ENCODE assay signal across 1 cellular context in the genomic region with DNA sequence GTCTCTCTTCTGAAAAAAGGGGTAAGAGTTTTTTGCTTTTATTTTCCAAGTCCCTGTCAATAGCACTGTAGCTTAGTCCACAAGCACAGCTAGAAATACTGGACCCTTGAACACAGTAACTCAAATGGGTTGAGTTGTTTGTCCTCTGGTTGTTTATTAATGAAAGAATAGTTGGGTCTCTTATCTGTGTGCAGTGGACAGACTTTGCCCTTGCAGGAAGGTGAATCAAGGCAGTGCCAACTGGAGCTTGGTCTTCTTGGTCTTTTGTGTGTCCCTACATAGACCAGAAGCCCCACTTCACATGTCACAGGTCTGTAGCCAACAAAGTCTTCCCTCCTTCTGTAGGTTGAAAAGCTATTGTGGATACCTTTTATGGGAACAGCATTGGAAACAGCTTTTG.
TF ChIP-seq lines count a peak whose summit lies in the region.

No MANE protein-coding gene starts in this region.

TF ChIP-seq in HepG2, 621 proteins besides CTCF, POLR2A, EP300 and RAD21 (continued from another document and continues in another):
- TF ChIP-seq, protein P1, sequence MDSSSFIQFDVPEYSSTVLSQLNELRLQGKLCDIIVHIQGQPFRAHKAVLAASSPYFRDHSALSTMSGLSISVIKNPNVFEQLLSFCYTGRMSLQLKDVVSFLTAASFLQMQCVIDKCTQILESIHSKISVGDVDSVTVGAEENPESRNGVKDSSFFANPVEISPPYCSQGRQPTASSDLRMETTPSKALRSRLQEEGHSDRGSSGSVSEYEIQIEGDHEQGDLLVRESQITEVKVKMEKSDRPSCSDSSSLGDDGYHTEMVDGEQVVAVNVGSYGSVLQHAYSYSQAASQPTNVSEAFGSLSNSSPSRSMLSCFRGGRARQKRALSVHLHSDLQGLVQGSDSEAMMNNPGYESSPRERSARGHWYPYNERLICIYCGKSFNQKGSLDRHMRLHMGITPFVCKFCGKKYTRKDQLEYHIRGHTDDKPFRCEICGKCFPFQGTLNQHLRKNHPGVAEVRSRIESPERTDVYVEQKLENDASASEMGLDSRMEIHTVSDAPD (CRISPR knock-in tag; IDR thresholded peaks at IDR 0.05), result no peak
- TF ChIP-seq ZNF33A (CRISPR knock-in tag; IDR thresholded peaks at IDR 0.05; ENCODE audit: borderline replicate concordance) (no peak), ZNF138 (CRISPR knock-in tag; IDR thresholded peaks at IDR 0.05; ENCODE audit: low read depth) (no peak), ZNF629 (CRISPR knock-in tag; conservative IDR thresholded peaks at IDR 0.05) (peak; percentile 45; the same call in 1 of the 2 replicates), NCOR1 (IDR thresholded peaks at IDR 0.05; ENCODE audit: borderline replicate concordance, low read length) (0 out of 2 replicates have a peak, but pooled peaks have one; percentile 35), ZNF468 (CRISPR knock-in tag; IDR thresholded peaks at IDR 0.05) (no peak), SCMH1 (CRISPR knock-in tag; IDR thresholded peaks at IDR 0.05; ENCODE audit: borderline replicate concordance) (no peak), ZNF337 (CRISPR knock-in tag; IDR thresholded peaks at IDR 0.05; ENCODE audit: borderline replicate concordance, low read depth) (no peak), ZIK1 (CRISPR knock-in tag; IDR thresholded peaks at IDR 0.05; ENCODE audit: borderline replicate concordance, low read depth) (no peak), ZNF724P (CRISPR knock-in tag; IDR thresholded peaks at IDR 0.05; ENCODE audit: borderline replicate concordance) (no peak), FOSL1 (CRISPR knock-in tag; IDR thresholded peaks at IDR 0.05; ENCODE audit: borderline replicate concordance) (no peak), DPF2 (CRISPR knock-in tag; IDR thresholded peaks at IDR 0.05; ENCODE audit: borderline replicate concordance, low read depth) (no peak), HNRNPLL (IDR thresholded peaks at IDR 0.05; ENCODE audit: low read depth, low read length, poor library complexity, severe bottlenecking) (no peak), PLRG1 (conservative IDR thresholded peaks at IDR 0.05) (no peak), MAF1 (CRISPR knock-in tag; IDR thresholded peaks at IDR 0.05; ENCODE audit: borderline replicate concordance) (no peak), ZNF432 (CRISPR knock-in tag; IDR thresholded peaks at IDR 0.05; ENCODE audit: borderline replicate concordance) (no peak), NFYB (CRISPR knock-in tag; IDR thresholded peaks at IDR 0.05) (no peak), XBP1 (CRISPR knock-in tag; IDR thresholded peaks at IDR 0.05) (no peak), ZBTB8A (CRISPR knock-in tag; IDR thresholded peaks at IDR 0.05; ENCODE audit: borderline replicate concordance, low read depth) (no peak), GLI4 (CRISPR knock-in tag; IDR thresholded peaks at IDR 0.05; ENCODE audit: borderline replicate concordance) (no peak), ZNF232 (CRISPR knock-in tag; IDR thresholded peaks at IDR 0.05; ENCODE audit: borderline replicate concordance) (no peak), ZNF615 (CRISPR knock-in tag; IDR thresholded peaks at IDR 0.05; ENCODE audit: borderline replicate concordance) (no peak), ETV5 (CRISPR knock-in tag; IDR thresholded peaks at IDR 0.05; ENCODE audit: borderline replicate concordance) (no peak), ZNF253 (CRISPR knock-in tag; IDR thresholded peaks at IDR 0.05; ENCODE audit: borderline replicate concordance) (no peak), RFX3 (CRISPR knock-in tag; IDR thresholded peaks at IDR 0.05) (no peak), PHF8 (CRISPR knock-in tag; IDR thresholded peaks at IDR 0.05) (no peak), SOX5 (CRISPR knock-in tag; IDR thresholded peaks at IDR 0.05; ENCODE audit: borderline replicate concordance) (peak; percentile 27; the same call in 1 of the 2 replicates), TGIF2 (CRISPR knock-in tag; IDR thresholded peaks at IDR 0.05) (no peak), MED8 (CRISPR knock-in tag; IDR thresholded peaks at IDR 0.05; ENCODE audit: insufficient replicate concordance) (no peak), ZNF557 (CRISPR knock-in tag; IDR thresholded peaks at IDR 0.05) (no peak), ZFP37 (CRISPR knock-in tag; IDR thresholded peaks at IDR 0.05; ENCODE audit: borderline replicate concordance) (no peak), SMAD9 (CRISPR knock-in tag; IDR thresholded peaks at IDR 0.05) (no peak), KLF9 (CRISPR knock-in tag; IDR thresholded peaks at IDR 0.05; ENCODE audit: low read depth) (no peak), RXRB (CRISPR knock-in tag; IDR thresholded peaks at IDR 0.05; ENCODE audit: borderline replicate concordance) (0 out of 2 replicates have a peak, but pooled peaks have one; percentile 48), ATRX (CRISPR knock-in tag; IDR thresholded peaks at IDR 0.05; ENCODE audit: borderline replicate concordance) (no peak), AGO2 (optimal IDR thresholded peaks at IDR 0.05; ENCODE audit: low read depth, low read length) (no peak), ZNF296 (CRISPR knock-in tag; conservative IDR thresholded peaks at IDR 0.05) (no peak)
- TF ChIP-seq, protein P2, sequence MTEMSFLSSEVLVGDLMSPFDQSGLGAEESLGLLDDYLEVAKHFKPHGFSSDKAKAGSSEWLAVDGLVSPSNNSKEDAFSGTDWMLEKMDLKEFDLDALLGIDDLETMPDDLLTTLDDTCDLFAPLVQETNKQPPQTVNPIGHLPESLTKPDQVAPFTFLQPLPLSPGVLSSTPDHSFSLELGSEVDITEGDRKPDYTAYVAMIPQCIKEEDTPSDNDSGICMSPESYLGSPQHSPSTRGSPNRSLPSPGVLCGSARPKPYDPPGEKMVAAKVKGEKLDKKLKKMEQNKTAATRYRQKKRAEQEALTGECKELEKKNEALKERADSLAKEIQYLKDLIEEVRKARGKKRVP (CRISPR knock-in tag; IDR thresholded peaks at IDR 0.05), result no peak
- TF ChIP-seq, protein P3, sequence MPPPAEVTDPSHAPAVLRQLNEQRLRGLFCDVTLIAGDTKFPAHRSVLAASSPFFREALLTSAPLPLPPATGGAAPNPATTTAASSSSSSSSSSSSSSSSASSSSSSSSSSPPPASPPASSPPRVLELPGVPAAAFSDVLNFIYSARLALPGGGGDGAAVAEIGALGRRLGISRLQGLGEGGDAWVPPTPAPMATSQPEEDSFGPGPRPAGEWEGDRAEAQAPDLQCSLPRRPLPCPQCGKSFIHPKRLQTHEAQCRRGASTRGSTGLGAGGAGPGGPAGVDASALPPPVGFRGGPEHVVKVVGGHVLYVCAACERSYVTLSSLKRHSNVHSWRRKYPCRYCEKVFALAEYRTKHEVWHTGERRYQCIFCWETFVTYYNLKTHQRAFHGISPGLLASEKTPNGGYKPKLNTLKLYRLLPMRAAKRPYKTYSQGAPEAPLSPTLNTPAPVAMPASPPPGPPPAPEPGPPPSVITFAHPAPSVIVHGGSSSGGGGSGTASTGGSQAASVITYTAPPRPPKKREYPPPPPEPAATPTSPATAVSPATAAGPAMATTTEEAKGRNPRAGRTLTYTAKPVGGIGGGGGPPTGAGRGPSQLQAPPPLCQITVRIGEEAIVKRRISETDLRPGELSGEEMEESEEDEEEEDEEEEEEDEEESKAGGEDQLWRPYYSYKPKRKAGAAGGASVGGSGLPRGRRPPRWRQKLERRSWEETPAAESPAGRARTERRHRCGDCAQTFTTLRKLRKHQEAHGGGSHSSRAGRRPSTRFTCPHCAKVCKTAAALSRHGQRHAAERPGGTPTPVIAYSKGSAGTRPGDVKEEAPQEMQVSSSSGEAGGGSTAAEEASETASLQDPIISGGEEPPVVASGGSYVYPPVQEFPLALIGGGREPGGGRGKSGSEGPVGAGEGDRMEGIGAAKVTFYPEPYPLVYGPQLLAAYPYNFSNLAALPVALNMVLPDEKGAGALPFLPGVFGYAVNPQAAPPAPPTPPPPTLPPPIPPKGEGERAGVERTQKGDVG (CRISPR knock-in tag; IDR thresholded peaks at IDR 0.05; ENCODE audit: borderline replicate concordance), result no peak
- TF ChIP-seq, protein P4, sequence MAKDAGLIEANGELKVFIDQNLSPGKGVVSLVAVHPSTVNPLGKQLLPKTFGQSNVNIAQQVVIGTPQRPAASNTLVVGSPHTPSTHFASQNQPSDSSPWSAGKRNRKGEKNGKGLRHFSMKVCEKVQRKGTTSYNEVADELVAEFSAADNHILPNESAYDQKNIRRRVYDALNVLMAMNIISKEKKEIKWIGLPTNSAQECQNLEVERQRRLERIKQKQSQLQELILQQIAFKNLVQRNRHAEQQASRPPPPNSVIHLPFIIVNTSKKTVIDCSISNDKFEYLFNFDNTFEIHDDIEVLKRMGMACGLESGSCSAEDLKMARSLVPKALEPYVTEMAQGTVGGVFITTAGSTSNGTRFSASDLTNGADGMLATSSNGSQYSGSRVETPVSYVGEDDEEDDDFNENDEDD (CRISPR knock-in tag; IDR thresholded peaks at IDR 0.05; ENCODE audit: borderline replicate concordance), result no peak
- TF ChIP-seq, protein P5, sequence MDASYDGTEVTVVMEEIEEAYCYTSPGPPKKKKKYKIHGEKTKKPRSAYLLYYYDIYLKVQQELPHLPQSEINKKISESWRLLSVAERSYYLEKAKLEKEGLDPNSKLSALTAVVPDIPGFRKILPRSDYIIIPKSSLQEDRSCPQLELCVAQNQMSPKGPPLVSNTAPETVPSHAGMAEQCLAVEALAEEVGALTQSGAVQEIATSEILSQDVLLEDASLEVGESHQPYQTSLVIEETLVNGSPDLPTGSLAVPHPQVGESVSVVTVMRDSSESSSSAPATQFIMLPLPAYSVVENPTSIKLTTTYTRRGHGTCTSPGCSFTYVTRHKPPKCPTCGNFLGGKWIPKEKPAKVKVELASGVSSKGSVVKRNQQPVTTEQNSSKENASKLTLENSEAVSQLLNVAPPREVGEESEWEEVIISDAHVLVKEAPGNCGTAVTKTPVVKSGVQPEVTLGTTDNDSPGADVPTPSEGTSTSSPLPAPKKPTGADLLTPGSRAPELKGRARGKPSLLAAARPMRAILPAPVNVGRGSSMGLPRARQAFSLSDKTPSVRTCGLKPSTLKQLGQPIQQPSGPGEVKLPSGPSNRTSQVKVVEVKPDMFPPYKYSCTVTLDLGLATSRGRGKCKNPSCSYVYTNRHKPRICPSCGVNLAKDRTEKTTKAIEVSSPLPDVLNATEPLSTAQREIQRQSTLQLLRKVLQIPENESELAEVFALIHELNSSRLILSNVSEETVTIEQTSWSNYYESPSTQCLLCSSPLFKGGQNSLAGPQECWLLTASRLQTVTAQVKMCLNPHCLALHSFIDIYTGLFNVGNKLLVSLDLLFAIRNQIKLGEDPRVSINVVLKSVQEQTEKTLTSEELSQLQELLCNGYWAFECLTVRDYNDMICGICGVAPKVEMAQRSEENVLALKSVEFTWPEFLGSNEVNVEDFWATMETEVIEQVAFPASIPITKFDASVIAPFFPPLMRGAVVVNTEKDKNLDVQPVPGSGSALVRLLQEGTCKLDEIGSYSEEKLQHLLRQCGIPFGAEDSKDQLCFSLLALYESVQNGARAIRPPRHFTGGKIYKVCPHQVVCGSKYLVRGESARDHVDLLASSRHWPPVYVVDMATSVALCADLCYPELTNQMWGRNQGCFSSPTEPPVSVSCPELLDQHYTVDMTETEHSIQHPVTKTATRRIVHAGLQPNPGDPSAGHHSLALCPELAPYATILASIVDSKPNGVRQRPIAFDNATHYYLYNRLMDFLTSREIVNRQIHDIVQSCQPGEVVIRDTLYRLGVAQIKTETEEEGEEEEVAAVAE (CRISPR knock-in tag; IDR thresholded peaks at IDR 0.05; ENCODE audit: borderline replicate concordance), result no peak
- TF ChIP-seq, protein P6, sequence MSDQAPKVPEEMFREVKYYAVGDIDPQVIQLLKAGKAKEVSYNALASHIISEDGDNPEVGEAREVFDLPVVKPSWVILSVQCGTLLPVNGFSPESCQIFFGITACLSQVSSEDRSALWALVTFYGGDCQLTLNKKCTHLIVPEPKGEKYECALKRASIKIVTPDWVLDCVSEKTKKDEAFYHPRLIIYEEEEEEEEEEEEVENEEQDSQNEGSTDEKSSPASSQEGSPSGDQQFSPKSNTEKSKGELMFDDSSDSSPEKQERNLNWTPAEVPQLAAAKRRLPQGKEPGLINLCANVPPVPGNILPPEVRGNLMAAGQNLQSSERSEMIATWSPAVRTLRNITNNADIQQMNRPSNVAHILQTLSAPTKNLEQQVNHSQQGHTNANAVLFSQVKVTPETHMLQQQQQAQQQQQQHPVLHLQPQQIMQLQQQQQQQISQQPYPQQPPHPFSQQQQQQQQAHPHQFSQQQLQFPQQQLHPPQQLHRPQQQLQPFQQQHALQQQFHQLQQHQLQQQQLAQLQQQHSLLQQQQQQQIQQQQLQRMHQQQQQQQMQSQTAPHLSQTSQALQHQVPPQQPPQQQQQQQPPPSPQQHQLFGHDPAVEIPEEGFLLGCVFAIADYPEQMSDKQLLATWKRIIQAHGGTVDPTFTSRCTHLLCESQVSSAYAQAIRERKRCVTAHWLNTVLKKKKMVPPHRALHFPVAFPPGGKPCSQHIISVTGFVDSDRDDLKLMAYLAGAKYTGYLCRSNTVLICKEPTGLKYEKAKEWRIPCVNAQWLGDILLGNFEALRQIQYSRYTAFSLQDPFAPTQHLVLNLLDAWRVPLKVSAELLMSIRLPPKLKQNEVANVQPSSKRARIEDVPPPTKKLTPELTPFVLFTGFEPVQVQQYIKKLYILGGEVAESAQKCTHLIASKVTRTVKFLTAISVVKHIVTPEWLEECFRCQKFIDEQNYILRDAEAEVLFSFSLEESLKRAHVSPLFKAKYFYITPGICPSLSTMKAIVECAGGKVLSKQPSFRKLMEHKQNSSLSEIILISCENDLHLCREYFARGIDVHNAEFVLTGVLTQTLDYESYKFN (CRISPR knock-in tag; conservative IDR thresholded peaks at IDR 0.05), result peak; percentile 90
- TF ChIP-seq, protein P7, sequence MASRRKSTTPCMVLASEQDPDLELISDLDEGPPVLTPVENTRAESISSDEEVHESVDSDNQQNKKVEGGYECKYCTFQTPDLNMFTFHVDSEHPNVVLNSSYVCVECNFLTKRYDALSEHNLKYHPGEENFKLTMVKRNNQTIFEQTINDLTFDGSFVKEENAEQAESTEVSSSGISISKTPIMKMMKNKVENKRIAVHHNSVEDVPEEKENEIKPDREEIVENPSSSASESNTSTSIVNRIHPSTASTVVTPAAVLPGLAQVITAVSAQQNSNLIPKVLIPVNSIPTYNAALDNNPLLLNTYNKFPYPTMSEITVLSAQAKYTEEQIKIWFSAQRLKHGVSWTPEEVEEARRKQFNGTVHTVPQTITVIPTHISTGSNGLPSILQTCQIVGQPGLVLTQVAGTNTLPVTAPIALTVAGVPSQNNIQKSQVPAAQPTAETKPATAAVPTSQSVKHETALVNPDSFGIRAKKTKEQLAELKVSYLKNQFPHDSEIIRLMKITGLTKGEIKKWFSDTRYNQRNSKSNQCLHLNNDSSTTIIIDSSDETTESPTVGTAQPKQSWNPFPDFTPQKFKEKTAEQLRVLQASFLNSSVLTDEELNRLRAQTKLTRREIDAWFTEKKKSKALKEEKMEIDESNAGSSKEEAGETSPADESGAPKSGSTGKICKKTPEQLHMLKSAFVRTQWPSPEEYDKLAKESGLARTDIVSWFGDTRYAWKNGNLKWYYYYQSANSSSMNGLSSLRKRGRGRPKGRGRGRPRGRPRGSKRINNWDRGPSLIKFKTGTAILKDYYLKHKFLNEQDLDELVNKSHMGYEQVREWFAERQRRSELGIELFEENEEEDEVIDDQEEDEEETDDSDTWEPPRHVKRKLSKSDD (CRISPR knock-in tag; IDR thresholded peaks at IDR 0.05; ENCODE audit: low read depth), result no peak
- TF ChIP-seq, protein P8, sequence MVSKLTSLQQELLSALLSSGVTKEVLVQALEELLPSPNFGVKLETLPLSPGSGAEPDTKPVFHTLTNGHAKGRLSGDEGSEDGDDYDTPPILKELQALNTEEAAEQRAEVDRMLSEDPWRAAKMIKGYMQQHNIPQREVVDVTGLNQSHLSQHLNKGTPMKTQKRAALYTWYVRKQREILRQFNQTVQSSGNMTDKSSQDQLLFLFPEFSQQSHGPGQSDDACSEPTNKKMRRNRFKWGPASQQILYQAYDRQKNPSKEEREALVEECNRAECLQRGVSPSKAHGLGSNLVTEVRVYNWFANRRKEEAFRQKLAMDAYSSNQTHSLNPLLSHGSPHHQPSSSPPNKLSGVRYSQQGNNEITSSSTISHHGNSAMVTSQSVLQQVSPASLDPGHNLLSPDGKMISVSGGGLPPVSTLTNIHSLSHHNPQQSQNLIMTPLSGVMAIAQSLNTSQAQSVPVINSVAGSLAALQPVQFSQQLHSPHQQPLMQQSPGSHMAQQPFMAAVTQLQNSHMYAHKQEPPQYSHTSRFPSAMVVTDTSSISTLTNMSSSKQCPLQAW (CRISPR knock-in tag; IDR thresholded peaks at IDR 0.05), result peak; percentile 61; the same call in 1 of the 2 replicates
